21 cellular contexts compared by ENCODE assay signal in the genomic region with DNA sequence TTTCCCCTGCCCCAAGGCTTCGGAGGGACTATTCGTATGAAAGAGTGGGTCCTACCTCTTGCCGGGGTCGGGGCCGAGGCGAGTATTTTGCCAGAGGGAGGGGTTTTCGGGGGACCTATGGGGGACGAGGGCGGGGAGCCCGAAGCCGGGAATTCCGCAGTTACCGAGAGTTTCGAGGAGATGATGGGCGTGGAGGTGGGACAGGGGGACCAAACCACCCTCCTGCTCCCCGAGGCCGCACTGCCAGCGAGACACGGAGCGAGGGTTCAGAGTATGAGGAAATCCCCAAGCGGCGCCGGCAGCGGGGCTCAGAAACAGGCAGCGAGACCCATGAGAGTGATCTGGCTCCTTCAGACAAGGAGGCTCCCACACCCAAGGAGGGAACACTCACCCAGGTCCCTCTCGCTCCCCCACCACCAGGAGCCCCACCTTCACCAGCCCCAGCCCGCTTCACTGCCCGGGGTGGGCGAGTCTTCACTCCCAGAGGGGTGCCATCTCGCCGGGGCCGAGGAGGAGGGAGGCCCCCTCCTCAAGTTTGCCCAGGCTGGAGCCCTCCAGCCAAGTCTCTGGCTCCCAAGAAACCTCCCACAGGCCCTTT. TPM values are rescaled to one million over a fixed set of nuclear protein-coding genes. Genes with fewer than 3 reads are reported as not detected.
DNase-seq lines count a peak whose midpoint lies in the region; ATAC-seq and TF ChIP-seq lines count a peak whose summit lies in the region.
"Had no signal": no experiment of that assay in that cellular context is flagged by ENCODE, and none has a peak within 500 bp of the region (broad histone marks: within the 10 kb centered on the region; RNA-seq: fewer than 3 reads in every experiment).

No MANE protein-coding gene starts in this region.

- peaks cover 0 to 3% of the 10 kb centered on the region in 2 experiments; a peak in 1 of 4 replicates for H3K4me1 Mint-ChIP-seq in H9
- H3K4me1 Mint-ChIP-seq in central memory CD8-positive, alpha-beta T cell: peaks cover 15% of the 10 kb centered on the region
- H3K4me1 Mint-ChIP-seq: activated CD4-positive, alpha-beta T cell treated with anti-CD3 and anti-CD28 coated beads for 36 hours had no signal

- H3T11ph ChIP-seq in H9 (ENCODE audit: low read length): no peak overlapping the region

- no peaks in the 10 kb centered on the region for H3K4me1 ChIP-seq in cardiac muscle cell (ENCODE audit: low read depth)
- H3K4me1 ChIP-seq in H9 (ENCODE audit: insufficient read depth, low read length): no peaks in the 10 kb centered on the region
- no peaks in the 10 kb centered on the region for H3K4me1 ChIP-seq in neutrophil (ENCODE audit: control insufficient read depth in 1 of 2, insufficient read depth in 1 of 2, low read depth in 1 of 2, low read length in 1 of 2)
- H3K4me1 ChIP-seq: stomach had no signal

- H3K4me3 Mint-ChIP-seq in H9: no peak overlapping the region
- no peak overlapping the region for H3K4me3 Mint-ChIP-seq in central memory CD8-positive, alpha-beta T cell
- H3K4me3 Mint-ChIP-seq: activated CD4-positive, alpha-beta T cell treated with anti-CD3 and anti-CD28 coated beads for 36 hours; CD4-positive, CD25-positive, alpha-beta regulatory T cell had no signal

- intact Hi-C loops in cardiac septum (cut with DNase I): no loop called here

- no peak overlapping the region for H3K4me2 ChIP-seq in H9 (ENCODE audit: insufficient read depth, insufficient read length, low read length)
- H3K4me2 ChIP-seq: hepatocyte had no signal

- no peaks in the 10 kb centered on the region for H3K23me2 ChIP-seq in H9 (ENCODE audit: insufficient read length, low read depth, low read length, poor library complexity, severe bottlenecking)

- no peaks in the 10 kb centered on the region; the same call in 1 of the 2 replicates for H3K27me3 Mint-ChIP-seq in H9 (ENCODE audit: low read depth)
- no peaks in the 10 kb centered on the region for H3K27me3 Mint-ChIP-seq in central memory CD8-positive, alpha-beta T cell
- H3K27me3 Mint-ChIP-seq: activated CD4-positive, alpha-beta T cell treated with anti-CD3 and anti-CD28 coated beads for 36 hours; CD4-positive, CD25-positive, alpha-beta regulatory T cell had no signal

- H3K14ac ChIP-seq in H9 (ENCODE audit: insufficient read depth, low read length): no peak overlapping the region

- H3K4me3 ChIP-seq in cardiac muscle cell: no peak overlapping the region
- H3K4me3 ChIP-seq in neutrophil (ENCODE audit: low read depth in 1 of 2, low read length in 1 of 2): no peak overlapping the region
- H3K4me3 ChIP-seq: hepatocyte, stomach had no signal

- H2BK5ac ChIP-seq in H9 (ENCODE audit: insufficient read length, low read length): no peak overlapping the region

- no peak overlapping the region for H2BK120ac ChIP-seq in H9 (ENCODE audit: low read depth, low read length, poor library complexity, severe bottlenecking)

- H3K27ac ChIP-seq in cardiac muscle cell: peak overlapping the region; percentile 80
- no peak overlapping the region for H3K27ac ChIP-seq in H9 (ENCODE audit: insufficient read length, low read depth, low read length)
- H3K27ac ChIP-seq in neutrophil: peak overlapping the region; percentile 20
- H3K27ac ChIP-seq: hepatocyte had no signal

- H4K91ac ChIP-seq in H9 (ENCODE audit: insufficient read length, low read depth, low read length): no peak overlapping the region

- no peak overlapping the region for H3K23ac ChIP-seq in H9 (ENCODE audit: insufficient read length, low read depth, low read length)

- no peak overlapping the region for H2BK20ac ChIP-seq in H9 (ENCODE audit: low read depth, low read length, poor library complexity, severe bottlenecking)

- TF ChIP-seq CTCF in cardiac muscle cell (IDR thresholded peaks at IDR 0.05; ENCODE audit: low read depth, low read length) (no peak), H9 (conservative IDR thresholded peaks at IDR 0.05) (no peak), neutrophil (IDR thresholded peaks at IDR 0.05) (no peak)

- H4K20me1 ChIP-seq in H9 (ENCODE audit: control insufficient read depth, insufficient read depth, insufficient read length): peaks cover 2% of the 10 kb centered on the region

- no peak overlapping the region for H4K5ac ChIP-seq in H9 (ENCODE audit: insufficient read length, low read depth, low read length)

- H3K27me3 ChIP-seq in cardiac muscle cell: no peaks in the 10 kb centered on the region
- no peaks in the 10 kb centered on the region for H3K27me3 ChIP-seq in H9 (ENCODE audit: insufficient read depth, low read length)
- no peaks in the 10 kb centered on the region for H3K27me3 ChIP-seq in neutrophil
- H3K27me3 ChIP-seq: hepatocyte, stomach had no signal

- peaks cover 3% of the 10 kb centered on the region for H3K79me1 ChIP-seq in H9 (ENCODE audit: insufficient read depth, low read depth, low read length, poor library complexity, severe bottlenecking)

- no peak overlapping the region for H2BK12ac ChIP-seq in H9 (ENCODE audit: insufficient read length, low read depth, low read length)

- no peak overlapping the region for H2BK15ac ChIP-seq in H9 (ENCODE audit: low read depth, low read length)

- no peak overlapping the region for H4K8ac ChIP-seq in H9 (replicated peaks; ENCODE audit: insufficient read length, low read depth, low read length)

- H3K9ac ChIP-seq in H9 (ENCODE audit: extremely low read depth, insufficient read length, low read length): no peak overlapping the region

- peak overlapping the region in 2 of 3 experiments; percentile 68 to 81; a peak in 2 of 7 replicates for H3K27ac Mint-ChIP-seq in H9
- peak overlapping the region; percentile 88 for H3K27ac Mint-ChIP-seq in central memory CD8-positive, alpha-beta T cell (ENCODE audit: low read depth)
- H3K27ac Mint-ChIP-seq: activated CD4-positive, alpha-beta T cell treated with anti-CD3 and anti-CD28 coated beads for 36 hours had no signal

- no peak for DNase-seq in cardiac muscle cell (ENCODE audit: low read depth in 1 of 2, low spot score in 1 of 2)
- no peak for DNase-seq in cardiac septum (ENCODE audit: low spot score)
- no peak for DNase-seq in H9
- DNase-seq in central memory CD8-positive, alpha-beta T cell (ENCODE audit: low spot score in 2 of 2): no peak
- no peak for DNase-seq in D341Med (ENCODE audit: low spot score)
- no peak for DNase-seq in NCI-H774 (lab: John Stamatoyannopoulos, UW)
- DNase-seq: activated CD4-positive, alpha-beta T cell treated with anti-CD3 and anti-CD28 coated beads for 36 hours; CD4-positive, CD25-positive, alpha-beta regulatory T cell; dermis blood vessel endothelial cell; foreskin fibroblast; NCI-H446 treated with DMSO at 0.1 percent for 48 hours; NK-92 treated with Interleukin-12 subunit alpha and Interleukin-12 subunit beta, amount 100 ng/mL, for 24 hours; posterior cingulate gyrus; stomach; trophoblast cell had no signal

- WGBS in H9 (ENCODE audit: extremely low coverage, insufficient read length, low lambda C conversion rate): no CpG with 5 or more reads among the region's 32 CpGs

- no peak overlapping the region for H2AK5ac ChIP-seq in H9 (ENCODE audit: insufficient read length, low read length)

- no peaks in the 10 kb centered on the region for H3K9me3 ChIP-seq in cardiac muscle cell (ENCODE audit: low read depth)
- H3K9me3 ChIP-seq in H9 (ENCODE audit: control insufficient read depth, low read depth, low read length): no peaks in the 10 kb centered on the region
- H3K9me3 ChIP-seq in neutrophil: peaks cover 3% of the 10 kb centered on the region
- H3K9me3 ChIP-seq: stomach had no signal

- H3K79me2 ChIP-seq in H9 (ENCODE audit: insufficient read depth, low read length): no peaks in the 10 kb centered on the region

- no peak overlapping the region for H3K56ac ChIP-seq in H9 (ENCODE audit: insufficient read length, low read depth, low read length)

- H3K18ac ChIP-seq in H9 (ENCODE audit: insufficient read length, low read depth, low read length): no peak overlapping the region

- no peaks in the 10 kb centered on the region for H3K9me3 Mint-ChIP-seq in H9
- H3K9me3 Mint-ChIP-seq in central memory CD8-positive, alpha-beta T cell: no peaks in the 10 kb centered on the region

- no peak for ATAC-seq in central memory CD8-positive, alpha-beta T cell (replicated peaks; ENCODE audit: extremely low read depth, poor library complexity, severe bottlenecking)
- no peak for ATAC-seq in HG02610 (IDR thresholded peaks at IDR 0.05; ENCODE audit: unreplicated experiment)
- ATAC-seq: activated CD4-positive, alpha-beta T cell treated with anti-CD3 and anti-CD28 coated beads for 36 hours had no signal

- H3K4ac ChIP-seq in H9 (ENCODE audit: low read depth, low read length): no peak overlapping the region

- H2AFZ ChIP-seq in H9 (ENCODE audit: low read length): no peak overlapping the region
- H2AFZ ChIP-seq: hepatocyte had no signal

- peaks cover 80 to 100% (median 100%) of the 10 kb centered on the region in 3 experiments for H3K36me3 Mint-ChIP-seq in H9 (ENCODE audit: insufficient read depth in 1 of 3, low read depth in 3 of 3)
- peaks cover 67% of the 10 kb centered on the region for H3K36me3 Mint-ChIP-seq in central memory CD8-positive, alpha-beta T cell (ENCODE audit: insufficient read depth)

- H3K36me3 ChIP-seq in cardiac muscle cell (peaks cover 91% of the 10 kb centered on the region), neutrophil (peaks cover 100% of the 10 kb centered on the region)

RNA-seq across cellular contexts. Expression of a gene that starts 11.3 kb away (rescaled TPM):
- total RNA-seq in cardiac muscle cell (144 and 208 TPM in 2 replicates), cardiac septum (125 TPM), H9 (2021) (381 and 383 TPM in 2 replicates)
- polyA plus RNA-seq in cardiac muscle cell: 70.2 and 103 TPM in 2 replicates

RNA-seq across cellular contexts. Expression of a gene that starts 16.7 kb away (rescaled TPM):
- total RNA-seq in cardiac muscle cell (1.2 TPM in 1 of 2 replicates, not detected in the other), cardiac septum (10.3 TPM), H9 (2021) (3.2 and 4.2 TPM in 2 replicates)
- polyA plus RNA-seq in cardiac muscle cell: 1.4 and 1.6 TPM in 2 replicates
- total RNA-seq: bronchial epithelial cell, dermis blood vessel endothelial cell, lung microvascular endothelial cell, RPMI7951 had no signal

RNA-seq across cellular contexts. Expression of a gene that starts 20.7 kb away (rescaled TPM):
- 494 and 510 TPM in 2 replicates for total RNA-seq in cardiac muscle cell
- polyA plus RNA-seq in cardiac muscle cell: 115 TPM in 2 replicates
- total RNA-seq in cardiac septum: 270 TPM
- 415 and 417 TPM in 2 replicates for total RNA-seq in H9 (2021)

RNA-seq across cellular contexts. Expression of a gene that starts 23.9 kb away (rescaled TPM):
- total RNA-seq in cardiac muscle cell: 2.3 and 2.5 TPM in 2 replicates
- 2.5 and 3.5 TPM in 2 replicates for polyA plus RNA-seq in cardiac muscle cell
- total RNA-seq in cardiac septum: 1.4 TPM
- 3.6 and 3.9 TPM in 2 replicates for total RNA-seq in H9 (2021)

RNA-seq across cellular contexts. Expression of a gene that starts 28.8 kb away (rescaled TPM):
- 24.5 and 27.4 TPM in 2 replicates for total RNA-seq in cardiac muscle cell
- polyA plus RNA-seq in cardiac muscle cell: 22.0 and 29.2 TPM in 2 replicates
- total RNA-seq in cardiac septum: 17.7 TPM
- total RNA-seq in H9 (2021): 18.4 and 19.0 TPM in 2 replicates
